Comparison of ENCODE assay signal across 8 cellular contexts in the genomic region with DNA sequence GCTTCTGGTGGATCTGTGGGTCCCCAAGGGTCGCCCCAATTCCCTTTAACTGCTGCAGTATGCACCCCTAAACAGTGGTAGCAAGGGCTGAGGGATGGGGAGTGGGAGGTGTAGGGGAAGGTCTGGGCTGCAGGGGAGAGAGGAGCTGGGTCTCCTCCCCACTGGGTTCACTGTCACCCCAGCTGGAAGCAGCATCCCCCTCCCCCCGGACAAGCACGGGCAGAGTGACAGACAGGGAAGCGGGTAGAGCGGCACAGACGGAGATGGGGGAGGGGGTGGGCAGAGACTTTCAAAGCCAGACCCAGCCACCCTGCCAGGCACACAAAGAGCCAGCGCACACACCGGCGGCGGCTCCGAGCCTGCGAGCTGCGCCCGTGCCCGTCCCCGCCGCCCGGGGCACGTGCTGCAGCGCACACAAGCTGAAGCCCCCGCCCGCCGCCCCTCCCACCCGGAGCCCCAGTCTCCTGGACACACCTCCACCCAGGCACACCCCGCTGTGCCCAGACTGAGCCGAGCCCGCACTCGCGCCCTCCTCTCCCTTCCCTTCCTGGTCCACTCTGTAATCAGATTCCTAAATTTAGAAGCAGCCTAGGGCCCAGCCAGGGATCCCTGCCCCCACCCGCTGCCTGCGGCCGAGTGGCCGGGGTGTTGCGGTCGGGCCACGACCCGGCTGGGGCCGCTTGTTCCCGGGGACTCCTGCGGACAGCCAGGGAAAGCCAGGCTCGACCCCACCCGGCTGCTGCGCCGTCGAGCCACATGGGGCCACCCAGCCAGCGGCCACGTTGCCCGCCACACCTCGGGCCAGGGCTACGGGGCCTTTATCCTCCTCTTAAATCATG. TPM values are rescaled to one million over a fixed set of nuclear protein-coding genes. Genes with fewer than 3 reads are reported as not detected.
A peak's percentile ranks its signal among the peaks of the same experiment; 100 is the strongest.
DNase-seq lines count a peak whose midpoint lies in the region; ATAC-seq, FAIRE-seq and TF ChIP-seq lines count a peak whose summit lies in the region.

No MANE protein-coding gene starts in this region.

- peaks cover 5% of the 10 kb centered on the region for H3K27me3 ChIP-seq in astrocyte (ENCODE audit: insufficient read depth, low read length)

- FAIRE-seq in astrocyte (lab: Jason Lieb, UNC): no peak

- H3K27ac ChIP-seq in OCI-LY7 (ENCODE audit: low read depth, low read length, poor library complexity, severe bottlenecking) (peak overlapping the region; percentile 29), astrocyte (ENCODE audit: low read depth, low read length) (no peak overlapping the region)

- H3K36me3 Mint-ChIP-seq in HFFc6 (ENCODE audit: low read depth) (no peaks in the 10 kb centered on the region), astrocyte (ENCODE audit: low read depth, unreplicated experiment) (peaks cover 7% of the 10 kb centered on the region)

- H3K9me3 ChIP-seq in OCI-LY7 (ENCODE audit: low read length) (no peaks in the 10 kb centered on the region), astrocyte (ENCODE audit: insufficient read depth, low read depth, low read length) (no peaks in the 10 kb centered on the region)

- H2AFZ ChIP-seq in OCI-LY7 (ENCODE audit: low read length) (peak overlapping the region; percentile 89), astrocyte (ENCODE audit: low read depth, low read length) (peak overlapping the region; percentile 42)

- H3K9me3 Mint-ChIP-seq in HFFc6 (no peaks in the 10 kb centered on the region), astrocyte (ENCODE audit: unreplicated experiment) (no peaks in the 10 kb centered on the region)

- H3K4me1 ChIP-seq in OCI-LY7 (ENCODE audit: insufficient read depth, low read length, poor library complexity, severe bottlenecking) (peaks cover 32% of the 10 kb centered on the region), astrocyte (ENCODE audit: insufficient read depth, low read length) (peaks cover 23% of the 10 kb centered on the region)

- H3K27me3 Mint-ChIP-seq in HFFc6 (ENCODE audit: insufficient read depth): no peaks in the 10 kb centered on the region; the same call in none of the 2 replicates
- peaks cover 6% of the 10 kb centered on the region for H3K27me3 Mint-ChIP-seq in astrocyte (ENCODE audit: low read depth, unreplicated experiment)

- H3K9ac ChIP-seq in astrocyte (ENCODE audit: low read length): peak overlapping the region; percentile 38

- H3K79me2 ChIP-seq in OCI-LY7 (ENCODE audit: insufficient read depth, low read depth, low read length) (no peaks in the 10 kb centered on the region), astrocyte (ENCODE audit: insufficient read depth, low read length) (no peaks in the 10 kb centered on the region)

- peak; percentile 85 for DNase-seq in Ammon's horn (ENCODE audit: low spot score)
- no peak for DNase-seq in HFFc6
- peak; percentile 48 for DNase-seq in OCI-LY7 (ENCODE audit: low spot score)
- DNase-seq in astrocyte (ENCODE audit: low read depth): no peak
- peak in 45 of 51 donors; percentile 18 to 86 (median 71) for DNase-seq in hypothalamus (lab: John Stamatoyannopoulos, UW)
- no peak for DNase-seq in sciatic nerve (ENCODE audit: low spot score)
- no peak for DNase-seq in GOT3 (lab: John Stamatoyannopoulos, UW)

- CTCF ChIA-PET in OCI-LY7 (lab: Charles Lee; ENCODE audit: unreplicated experiment): no interaction called here

- intact Hi-C loops in OCI-LY7 (cut with micrococcal nuclease; ENCODE audit: unreplicated experiment) (loop anchor here (2.0 kb wide), 2 partner anchors 21 to 79 kb away; a partner anchor contains a TSS), sciatic nerve (cut with DNase I) (no loop called here)

- TF ChIP-seq CTCF in HFFc6 (IDR thresholded peaks at IDR 0.05): no peak
- TF ChIP-seq CTCF in OCI-LY7 (conservative IDR thresholded peaks at IDR 0.05; ENCODE audit: low read length): no peak
- no peak for TF ChIP-seq CTCF in astrocyte (IDR thresholded peaks at IDR 0.05; ENCODE audit: insufficient read depth, low read depth, low read length)

- H4K20me1 ChIP-seq in OCI-LY7 (ENCODE audit: insufficient read depth, low read length) (no peaks in the 10 kb centered on the region), astrocyte (ENCODE audit: insufficient read depth, low read length) (no peaks in the 10 kb centered on the region)

- POLR2A ChIA-PET in OCI-LY7 (lab: Charles Lee): no interaction called here

- ATAC-seq in sciatic nerve (peak; percentile 35), GM18520 (IDR thresholded peaks at IDR 0.05; ENCODE audit: unreplicated experiment) (no peak)

- H3K4me1 Mint-ChIP-seq in HFFc6 (ENCODE audit: low read depth): peaks cover 6% of the 10 kb centered on the region; the same call in 1 of the 2 replicates
- peaks cover 5% of the 10 kb centered on the region for H3K4me1 Mint-ChIP-seq in astrocyte (ENCODE audit: low read depth, unreplicated experiment)

- H3K4me3 ChIP-seq in OCI-LY7 (ENCODE audit: low read depth, low read length, poor library complexity, severe bottlenecking) (peak overlapping the region; percentile 71), astrocyte (ENCODE audit: insufficient read depth, low read depth, low read length) (peak overlapping the region; percentile 29)

- H3K4me3 Mint-ChIP-seq in HFFc6 (peak overlapping the region; percentile 46), astrocyte (ENCODE audit: unreplicated experiment) (peak overlapping the region; percentile 77)

- H3K4me2 ChIP-seq in OCI-LY7 (ENCODE audit: low read length) (peak overlapping the region; percentile 100), astrocyte (ENCODE audit: low read length) (peak overlapping the region; percentile 89)

- no peaks in the 10 kb centered on the region for H3K36me3 ChIP-seq in OCI-LY7 (ENCODE audit: insufficient read depth, low read length)
- H3K36me3 ChIP-seq in astrocyte (ENCODE audit: insufficient read depth, low read length): no peaks in the 10 kb centered on the region

- H3K27ac Mint-ChIP-seq in HFFc6 (no peak overlapping the region), astrocyte (ENCODE audit: unreplicated experiment) (peak overlapping the region; percentile 62)

- H3K9me2 ChIP-seq in OCI-LY7 (ENCODE audit: insufficient read depth, low read length): no peaks in the 10 kb centered on the region

- BruUV-seq in OCI-LY7 (replicated peaks; lab: Mats Ljungman, UMichigan): no TSS peak

RNA-seq across cellular contexts. Expression of a gene that starts 0.9 kb away (rescaled TPM):
- under 1 TPM; 0.34 to 0.72 (median 0.41) TPM for total RNA-seq in HFFc6 (2021; fragmentation: NEBNext Ultra II Directional; extraction: Animal tissue kit (Norgen Biotek cat#: 25700))
- 2.1 and 2.4 TPM in 2 replicates for total RNA-seq in OCI-LY7 (2014; rRNA removed; shearing (Covaris generic))
- total RNA-seq in OCI-LY7 (2022) (2.4 and 3.2 TPM in 2 replicates), astrocyte (18.8 and 20.3 TPM in 2 replicates), sciatic nerve (0.40 TPM)

RNA-seq across cellular contexts. Expression of a gene that starts 20.9 kb away (rescaled TPM):
- total RNA-seq in HFFc6 (2021; fragmentation: NEBNext Ultra II Directional; extraction: Animal tissue kit (Norgen Biotek cat#: 25700)): 10 to 100 TPM; 15.7 to 19.3 (median 17.6) TPM
- 24.5 and 34.5 TPM in 2 replicates for total RNA-seq in OCI-LY7 (2014; rRNA removed; shearing (Covaris generic))
- total RNA-seq in OCI-LY7 (2022) (45.1 and 45.5 TPM in 2 replicates), astrocyte (21.2 and 23.2 TPM in 2 replicates), sciatic nerve (14.5 TPM)

RNA-seq across cellular contexts. Expression of a gene that starts 56.5 kb away (rescaled TPM):
- total RNA-seq in HFFc6 (2021; fragmentation: NEBNext Ultra II Directional; extraction: Animal tissue kit (Norgen Biotek cat#: 25700)): 100 to 1,000 TPM; 422 to 571 (median 505) TPM
- 523 and 811 TPM in 2 replicates for total RNA-seq in OCI-LY7 (2014; rRNA removed; shearing (Covaris generic))
- total RNA-seq in OCI-LY7 (2022): 373 and 448 TPM in 2 replicates
- 274 and 289 TPM in 2 replicates for total RNA-seq in astrocyte
- total RNA-seq in sciatic nerve: 118 TPM

Comparison
In these comparisons a context has a peak if more than half of its experiments do, and no peak if none do; other contexts are left out.
1. DNase-seq: peak in Ammon's horn (single experiment), OCI-LY7 (single experiment) and hypothalamus (45 of 51); none in HFFc6 (single experiment), astrocyte (single experiment), sciatic nerve (single experiment) and GOT3 (single experiment).